14 cellular contexts compared by ENCODE assay signal in the genomic region with DNA sequence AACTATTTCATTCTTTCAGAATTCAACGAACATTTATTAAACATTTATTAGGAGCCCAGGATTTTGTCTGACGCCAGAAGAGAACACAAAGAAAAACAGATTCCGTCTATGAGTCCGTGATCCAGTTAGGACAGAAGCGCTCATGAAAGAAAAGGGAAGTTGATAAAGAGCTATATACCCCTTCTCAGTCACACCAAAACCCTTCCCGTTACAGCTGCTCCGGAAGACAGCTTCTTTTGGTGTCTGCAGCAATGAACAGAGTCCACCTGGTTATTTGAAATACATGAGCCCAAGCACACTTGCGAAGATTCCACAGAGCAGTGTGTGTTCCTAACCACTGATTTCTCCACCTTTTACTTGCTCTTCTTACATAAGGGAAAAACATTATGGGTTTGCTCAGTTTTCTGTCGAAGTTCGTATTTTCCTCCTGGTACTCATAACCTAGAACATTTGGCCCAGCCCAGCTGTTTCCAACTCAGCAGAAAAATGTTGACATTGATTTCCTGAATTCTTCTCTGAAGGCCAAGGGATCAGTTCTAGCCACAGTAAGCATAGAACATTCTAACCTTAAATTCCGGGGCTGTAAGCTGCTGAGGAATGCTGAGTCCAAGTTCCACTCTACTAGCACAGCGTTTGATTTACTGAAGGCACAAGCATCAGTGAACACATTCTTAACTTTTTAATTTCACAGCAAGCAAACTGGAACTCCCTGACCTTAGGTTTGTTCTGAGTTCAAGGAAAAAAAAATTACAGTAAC.
DNase-seq lines count a peak whose midpoint lies in the region; ATAC-seq, FAIRE-seq and TF ChIP-seq lines count a peak whose summit lies in the region.
"Had no signal": no experiment of that assay in that cellular context is flagged by ENCODE, and none has a peak within 500 bp of the region (broad histone marks: within the 10 kb centered on the region; RNA-seq: fewer than 3 reads in every experiment).

No MANE protein-coding gene starts in this region.

- H3K4me3 Mint-ChIP-seq in activated CD4-positive, alpha-beta T cell treated with anti-CD3 and anti-CD28 coated beads for 36 hours = no peak overlapping the region
- H3K4me3 Mint-ChIP-seq: activated CD8-positive, alpha-beta T cell treated with anti-CD3 and anti-CD28 coated beads for 36 hours had no signal

- H3K36me3 ChIP-seq in gastroesophageal sphincter (no peaks in the 10 kb centered on the region), vagina (no peaks in the 10 kb centered on the region)

- TF ChIP-seq POLR2A in GM12892 (IDR thresholded peaks at IDR 0.05; ENCODE audit: low read depth, low read length) = no peak
- no peak for TF ChIP-seq POLR2A in gastroesophageal sphincter (IDR thresholded peaks at IDR 0.05)
- no peak for TF ChIP-seq POLR2A in vagina (IDR thresholded peaks at IDR 0.05)

- TF ChIP-seq EP300 in gastroesophageal sphincter (IDR thresholded peaks at IDR 0.05) = no peak

- H3K9me3 Mint-ChIP-seq in activated CD4-positive, alpha-beta T cell treated with anti-CD3 and anti-CD28 coated beads for 36 hours (ENCODE audit: low read depth) = no peaks in the 10 kb centered on the region

- ATAC-seq in GM21515 (IDR thresholded peaks at IDR 0.05; ENCODE audit: unreplicated experiment) (peak; percentile 51), HG03432 (IDR thresholded peaks at IDR 0.05; ENCODE audit: unreplicated experiment) (peak; percentile 29), gastroesophageal sphincter (peak; percentile 44), HG03025 (IDR thresholded peaks at IDR 0.05; ENCODE audit: low FRiP score, unreplicated experiment) (no peak)
- ATAC-seq in activated CD4-positive, alpha-beta T cell treated with anti-CD3 and anti-CD28 coated beads for 36 hours = no peak
- ATAC-seq: activated CD8-positive, alpha-beta T cell treated with anti-CD3 and anti-CD28 coated beads for 36 hours; body of pancreas; foreskin keratinocyte; Panc1 had no signal

- 56 to 60% methylated on average over 11 to 12 of the region's 12 CpGs for WGBS in gastroesophageal sphincter (ENCODE audit: low coverage in 1 of 2), 2 donors

- H3K9me3 ChIP-seq in gastroesophageal sphincter (no peaks in the 10 kb centered on the region), vagina (no peaks in the 10 kb centered on the region)
- H3K9me3 ChIP-seq: body of pancreas had no signal

- H3K27ac ChIP-seq in gastroesophageal sphincter = peak overlapping the region in 3 of 4 donors; percentile 38 to 53 (median 45)
- no peak overlapping the region for H3K27ac ChIP-seq in vagina
- H3K27ac ChIP-seq: C4-2B, foreskin keratinocyte had no signal

- TF ChIP-seq CTCF in gastroesophageal sphincter (IDR thresholded peaks at IDR 0.05) (no peak), vagina (IDR thresholded peaks at IDR 0.05) (no peak)

- no peaks in the 10 kb centered on the region for H3K27me3 Mint-ChIP-seq in activated CD4-positive, alpha-beta T cell treated with anti-CD3 and anti-CD28 coated beads for 36 hours
- H3K27me3 Mint-ChIP-seq: activated CD8-positive, alpha-beta T cell treated with anti-CD3 and anti-CD28 coated beads for 36 hours had no signal

- H3K4me1 Mint-ChIP-seq in activated CD4-positive, alpha-beta T cell treated with anti-CD3 and anti-CD28 coated beads for 36 hours = no peaks in the 10 kb centered on the region

- FAIRE-seq in GM12892 (lab: Jason Lieb, UNC) = peak; percentile 65

- no peak overlapping the region for H3K27ac Mint-ChIP-seq in activated CD4-positive, alpha-beta T cell treated with anti-CD3 and anti-CD28 coated beads for 36 hours
- H3K27ac Mint-ChIP-seq: activated CD8-positive, alpha-beta T cell treated with anti-CD3 and anti-CD28 coated beads for 36 hours had no signal

- intact Hi-C loops in vagina (cut with DNase I) = no loop called here
- intact Hi-C loops in activated CD4-positive, alpha-beta T cell treated with anti-CD3 and anti-CD28 coated beads for 36 hours (cut with DNase I, micrococcal nuclease) = no loop called here

- H3K27me3 ChIP-seq in gastroesophageal sphincter (no peaks in the 10 kb centered on the region), vagina (no peaks in the 10 kb centered on the region)
- H3K27me3 ChIP-seq: body of pancreas, foreskin keratinocyte had no signal

- POLR2A ChIA-PET in activated CD4-positive, alpha-beta T cell treated with anti-CD3 and anti-CD28 coated beads for 36 hours (lab: Charles Lee) = no interaction called here

- H3K36me3 Mint-ChIP-seq in activated CD4-positive, alpha-beta T cell treated with anti-CD3 and anti-CD28 coated beads for 36 hours (ENCODE audit: low read depth) = no peaks in the 10 kb centered on the region

- H3K4me3 ChIP-seq in gastroesophageal sphincter = no peak overlapping the region
- no peak overlapping the region for H3K4me3 ChIP-seq in vagina
- H3K4me3 ChIP-seq: body of pancreas had no signal

- DNase-seq in GM12892 (ENCODE audit: insufficient read length) (no peak), vagina (ENCODE audit: extremely low spot score in 2 of 2) (no peak), SIG-M5 treated with dmso at 0.1 percent for 504 hours (lab: John Stamatoyannopoulos, UW; ENCODE audit: unreplicated experiment) (no peak)
- DNase-seq in activated CD4-positive, alpha-beta T cell treated with anti-CD3 and anti-CD28 coated beads for 36 hours = no peak
- DNase-seq: activated CD8-positive, alpha-beta T cell treated with anti-CD3 and anti-CD28 coated beads for 36 hours; foreskin keratinocyte; stimulated activated CD4-positive, alpha-beta T cell treated with anti-CD3 and anti-CD28 coated beads, Interleukin-1b, Interleukin-23, amount 100 ng/mL, for 48 hours had no signal

- CTCF ChIA-PET in activated CD4-positive, alpha-beta T cell treated with anti-CD3 and anti-CD28 coated beads for 36 hours (lab: Charles Lee) = interaction anchor here (0.6 kb wide), 1 partner anchor 732 kb away, joined by 3 read pairs; no protein-coding TSS in a partner anchor

- no peaks in the 10 kb centered on the region for H3K4me1 ChIP-seq in gastroesophageal sphincter
- H3K4me1 ChIP-seq in vagina = no peaks in the 10 kb centered on the region
- H3K4me1 ChIP-seq: foreskin keratinocyte had no signal

Comparison
In these comparisons a context has a peak if more than half of its experiments do, and no peak if none do; other contexts are left out.
1. ATAC-seq: peak in GM21515 (single experiment), HG03432 (single experiment) and gastroesophageal sphincter (single experiment); none in activated CD4-positive, alpha-beta T cell treated with anti-CD3 and anti-CD28 coated beads for 36 hours (single experiment) and HG03025 (single experiment).